15 cellular contexts compared by ENCODE assay signal in the genomic region with DNA sequence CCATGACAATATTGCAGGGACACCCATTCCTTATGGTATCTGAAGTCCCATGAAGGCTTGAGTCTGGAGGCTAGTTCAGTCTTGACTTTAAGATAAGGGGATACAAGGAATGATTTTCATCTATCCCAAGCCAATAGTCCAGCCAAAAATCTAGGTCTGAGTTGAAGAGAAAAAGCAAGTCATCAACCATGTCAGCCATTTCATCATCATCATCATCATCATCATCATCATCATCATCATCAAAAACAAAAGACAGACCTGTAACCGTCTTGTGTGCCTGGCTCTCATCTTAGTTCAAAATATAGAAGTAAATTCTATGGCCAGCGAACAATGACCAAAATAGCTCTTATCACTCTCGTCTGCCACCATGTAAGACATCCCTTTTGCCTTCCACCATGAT. TPM values are rescaled to one million over a fixed set of nuclear protein-coding genes. Genes with fewer than 3 reads are reported as not detected.
"Had no signal": no experiment of that assay in that cellular context is flagged by ENCODE, and none has a peak within 500 bp of the region (broad histone marks: within the 10 kb centered on the region; RNA-seq: fewer than 3 reads in every experiment).

No MANE protein-coding gene starts in this region.

RNA-seq across cellular contexts. Expression of a gene that starts 59.5 kb away (rescaled TPM):
- total RNA-seq: stomach, subcutaneous adipose tissue, suprapubic skin, temporal lobe, testis, thoracic aorta, thyroid gland, tibial nerve, transverse colon, upper lobe of left lung, upper lobe of right lung, ureter, urinary bladder, uterus, vagina had no signal
- polyA plus RNA-seq: stomach, urinary bladder had no signal
